14 cellular contexts compared by ENCODE assay signal in genomic region chr3:143924522-143925381, GRCh38. TPM values are rescaled to one million over a fixed set of nuclear protein-coding genes. Genes with fewer than 3 reads are reported as not detected.
A peak's percentile ranks its signal among the peaks of the same experiment; 100 is the strongest.
DNase-seq lines count a peak whose midpoint lies in the region; ATAC-seq lines count a peak whose summit lies in the region.
"Had no signal": no experiment of that assay in that cellular context is flagged by ENCODE, and none has a peak within 500 bp of the region (broad histone marks: within the 10 kb centered on the region; RNA-seq: fewer than 3 reads in every experiment).

No MANE protein-coding gene starts in this region.

- H3K4me3 ChIP-seq in right cardiac atrium (ENCODE audit: low read length), result no peak overlapping the region
- H3K4me3 ChIP-seq: left lung had no signal

- ATAC-seq in GM18498 (IDR thresholded peaks at IDR 0.05; ENCODE audit: unreplicated experiment) (peak; percentile 73), GM19438 (IDR thresholded peaks at IDR 0.05; ENCODE audit: low read depth, unreplicated experiment) (peak; percentile 72), HG02870 (IDR thresholded peaks at IDR 0.05; ENCODE audit: unreplicated experiment) (peak; percentile 64), right cardiac atrium (no peak)
- ATAC-seq: left lung had no signal

- no peak overlapping the region for H3K27ac ChIP-seq in right cardiac atrium (ENCODE audit: low read length)
- H3K27ac ChIP-seq: left lung had no signal

- peak overlapping the region; percentile 52 to 95 (median 77) for H3K4me3 Mint-ChIP-seq in IgD-negative memory B cell
- H3K4me3 Mint-ChIP-seq: CD4-positive, CD25-positive, alpha-beta regulatory T cell; dendritic cell treated with granulocyte-macrophage colony-stimulating factor and Interleukin-4, amounts not matched to agents 40 ng/mL and 50 ng/mL, for 4 days had no signal

- no peaks in the 10 kb centered on the region for H3K4me1 ChIP-seq in right cardiac atrium (ENCODE audit: control insufficient read depth, insufficient read depth, low read length)
- H3K4me1 ChIP-seq: left lung had no signal

- intact Hi-C loops in right cardiac atrium (cut with DNase I), result no loop called here

- peaks cover 41 to 56% (median 51%) of the 10 kb centered on the region in 3 donors for H3K4me1 Mint-ChIP-seq in IgD-negative memory B cell

- H3K36me3 Mint-ChIP-seq in IgD-negative memory B cell, result peaks cover 8% of the 10 kb centered on the region
- H3K36me3 Mint-ChIP-seq: CD4-positive, CD25-positive, alpha-beta regulatory T cell had no signal

- DNase-seq in right cardiac atrium, result no peak
- no peak for DNase-seq in HuH-7 (ENCODE audit: low spot score)
- no peak for DNase-seq in NOMO-1 (lab: John Stamatoyannopoulos, UW; ENCODE audit: unreplicated experiment in 2 of 2)
- no peak for DNase-seq in activated CD4-positive, CD25-positive, alpha-beta regulatory T cell (lab: John Stamatoyannopoulos, UW)
- DNase-seq: CD4-positive, CD25-positive, alpha-beta regulatory T cell; left lung; NCI-H1092; NCI-H748 treated with DMSO at 0.1 percent for 48 hours; stimulated activated CD4-positive, alpha-beta T cell treated with anti-CD3 and anti-CD28 coated beads, Interleukin-2, amount 100 ng/mL, for 24 hours had no signal

- H3K27ac Mint-ChIP-seq in IgD-negative memory B cell, result peak overlapping the region; percentile 67 to 97 (median 75)
- H3K27ac Mint-ChIP-seq: dendritic cell treated with granulocyte-macrophage colony-stimulating factor and Interleukin-4, amounts not matched to agents 40 ng/mL and 50 ng/mL, for 4 days had no signal

- H3K9me3 Mint-ChIP-seq in IgD-negative memory B cell, result no peaks in the 10 kb centered on the region
- H3K9me3 Mint-ChIP-seq: CD4-positive, CD25-positive, alpha-beta regulatory T cell; dendritic cell treated with granulocyte-macrophage colony-stimulating factor and Interleukin-4, amounts not matched to agents 40 ng/mL and 50 ng/mL, for 4 days had no signal

- no peaks in the 10 kb centered on the region for H3K27me3 ChIP-seq in right cardiac atrium (ENCODE audit: control insufficient read depth, insufficient read depth)
- H3K27me3 ChIP-seq: left lung had no signal

- H3K9me3 ChIP-seq in right cardiac atrium (ENCODE audit: control insufficient read depth, low read length), result no peaks in the 10 kb centered on the region
- H3K9me3 ChIP-seq: left lung had no signal

- H3K27me3 Mint-ChIP-seq in IgD-negative memory B cell, result peaks cover 1% of the 10 kb centered on the region
- H3K27me3 Mint-ChIP-seq: dendritic cell treated with granulocyte-macrophage colony-stimulating factor and Interleukin-4, amounts not matched to agents 40 ng/mL and 50 ng/mL, for 4 days had no signal

- 81% methylated on average over 9 of the region's 9 CpGs for WGBS in right cardiac atrium

RNA-seq across cellular contexts. Expression of gene DIPK2A, which starts 46.9 kb away (rescaled TPM):
- 22.2 TPM for polyA plus RNA-seq in IgD-negative memory B cell
- total RNA-seq in right cardiac atrium, result 10 to 100 TPM; 11.5 to 15.4 (median 13.4) TPM
- 7.8 TPM for polyA plus RNA-seq in right cardiac atrium

Comparison
In these comparisons a context has a peak if more than half of its experiments do, and no peak if none do; other contexts are left out.
1. ATAC-seq: peak in GM18498 (single experiment), GM19438 (single experiment) and HG02870 (single experiment); none in right cardiac atrium (0 of 2).